8 cellular contexts compared by ENCODE assay signal in genomic region chr7:134126937-134127848, GRCh38. TPM values are rescaled to one million over a fixed set of nuclear protein-coding genes. Genes with fewer than 3 reads are reported as not detected.
DNase-seq lines count a peak whose midpoint lies in the region; ATAC-seq, FAIRE-seq and TF ChIP-seq lines count a peak whose summit lies in the region.

LRGUK (plus strand) TSS chr7:134127340; CDS start chr7:134127368, 28 bp downstream.

- DNase-seq in GM12892 (ENCODE audit: insufficient read length) = peak; percentile 71
- DNase-seq in NCI-H1436 (lab: John Stamatoyannopoulos, UW) = peak; percentile 68
- DNase-seq in T-cell = peak; percentile 50 to 86 (median 74)
- peak; percentile 71 for DNase-seq in amniotic epithelial cell (ENCODE audit: low read depth)
- DNase-seq in left ventricle myocardium superior = peak; percentile 89
- peak; percentile 94 for DNase-seq in posterior vena cava (ENCODE audit: low spot score)
- DNase-seq in type B pancreatic cell (ENCODE audit: extremely low spot score, unreplicated experiment) = peak; percentile 86

- H3K4me1 Mint-ChIP-seq in T-cell (peaks cover 15 to 18% (median 17%) of the 10 kb centered on the region in 3 donors), type B pancreatic cell (ENCODE audit: unreplicated experiment) (peaks cover 18% of the 10 kb centered on the region)

- H3K27me3 Mint-ChIP-seq in T-cell (peaks cover 14 to 30% of the 10 kb centered on the region in 2 donors), type B pancreatic cell (peaks cover 58% of the 10 kb centered on the region)

- FAIRE-seq in GM12892 (lab: Jason Lieb, UNC) = peak; percentile 88

- POLR2A ChIA-PET in T-cell (lab: Charles Lee) = interaction anchor here in 1 of 2 donors (1.0 kb wide), 1 partner anchor 23 kb away, joined by 5 read pairs; no protein-coding TSS in a partner anchor

- CTCF ChIA-PET in T-cell (lab: Charles Lee) = interaction anchor here (0.5 to 1.0 kb wide), 4 partner anchors 9 to 1531 kb away, joined by 3 to 8 read pairs (median 4); no protein-coding TSS in a partner anchor

- no peak within 1 kb of the TSS for H3K27ac Mint-ChIP-seq in T-cell
- peak within 1 kb of the TSS; percentile 15 for H3K27ac Mint-ChIP-seq in type B pancreatic cell

- H3K9me3 Mint-ChIP-seq in T-cell (no peaks in the 10 kb centered on the region), type B pancreatic cell (no peaks in the 10 kb centered on the region)

- H3K36me3 Mint-ChIP-seq in T-cell = no peaks in the 10 kb centered on the region
- no peaks in the 10 kb centered on the region for H3K36me3 Mint-ChIP-seq in type B pancreatic cell

- ATAC-seq in HG02852 (IDR thresholded peaks at IDR 0.05; ENCODE audit: unreplicated experiment) (peak; percentile 100), T-cell (replicated peaks in 1 of 4) (peak; percentile 100), left ventricle myocardium superior (peak; percentile 100)

- no peak for TF ChIP-seq CTCF in type B pancreatic cell (conservative IDR thresholded peaks at IDR 0.05)

- H3K4me3 Mint-ChIP-seq in T-cell = peak within 1 kb of the TSS; percentile 83 to 88 (median 88)
- H3K4me3 Mint-ChIP-seq in type B pancreatic cell = peak within 1 kb of the TSS; percentile 93

- intact Hi-C loops in left ventricle myocardium superior (cut with micrococcal nuclease) (no loop called here), posterior vena cava (cut with DNase I) (no loop called here)

- TF ChIP-seq POLR2A in GM12892 (IDR thresholded peaks at IDR 0.05; ENCODE audit: low read depth, low read length) = no peak

RNA-seq across cellular contexts. Expression of gene LRGUK, which starts in this region (rescaled TPM):
- polyA plus RNA-seq in GM12892 (2012; ENCODE audit: missing spikeins) = 0.25 TPM
- total RNA-seq in T-cell (under 1 TPM; 0.09 to 0.51 (median 0.22) TPM), left ventricle myocardium superior (0.20 TPM), posterior vena cava (under 1 TPM; 0.79 to 0.95 TPM), type B pancreatic cell (ENCODE audit: low replicate concordance) (0.57 and 2.0 TPM in 2 replicates)

Comparison
In these comparisons a context has a peak if more than half of its experiments do, and no peak if none do; other contexts are left out.
1. Peak in every context shown above with its lines: DNase-seq and ATAC-seq.
2. Peak in DNase-seq and ATAC-seq in T-cell; RNA of the gene not detected or under 1 TPM.
3. Peak in DNase-seq and ATAC-seq in left ventricle myocardium superior; RNA of the gene not detected or under 1 TPM.
4. Peak in DNase-seq in posterior vena cava; RNA of the gene not detected or under 1 TPM.